In genomic region chr6:3370361-3371221, GRCh38 we compare ENCODE assay signal across 1 cellular context.
A peak's percentile ranks its signal among the peaks of the same experiment; 100 is the strongest.
TF ChIP-seq lines count a peak whose summit lies in the region.

No MANE protein-coding gene starts in this region.

TF ChIP-seq in K562, 482 proteins besides CTCF, POLR2A, EP300 and RAD21 (continued from another document):
- TF ChIP-seq PBX2 (CRISPR knock-in tag; IDR thresholded peaks at IDR 0.05; ENCODE audit: low read depth) (no peak), PBX2 (tag; conservative IDR thresholded peaks at IDR 0.05; ENCODE audit: low read depth) (peak; percentile 66), TCF7L2 (IDR thresholded peaks at IDR 0.05; ENCODE audit: low read depth, low read length) (no peak), CEBPB (tag; IDR thresholded peaks at IDR 0.05) (no peak), MBD2 (IDR thresholded peaks at IDR 0.05; ENCODE audit: borderline replicate concordance, low read depth) (no peak), SMAD2 (IDR thresholded peaks at IDR 0.05; ENCODE audit: low read depth, low read length) (no peak), MXI1 (IDR thresholded peaks at IDR 0.05; ENCODE audit: low read depth, low read length) (no peak), RNF219 (CRISPR knock-in tag; IDR thresholded peaks at IDR 0.05) (no peak), FOXJ2 (tag; IDR thresholded peaks at IDR 0.05) (peak; percentile 100), ZNF740 (CRISPR knock-in tag; IDR thresholded peaks at IDR 0.05) (0 out of 2 replicates have a peak, but pooled peaks have one; percentile 41), ZNF740 (tag; IDR thresholded peaks at IDR 0.05) (no peak), MITF (IDR thresholded peaks at IDR 0.05) (no peak), ZNF12 (CRISPR knock-in tag; IDR thresholded peaks at IDR 0.05) (no peak), ZNF830 (CRISPR knock-in tag; IDR thresholded peaks at IDR 0.05) (no peak), NR3C1 (CRISPR knock-in tag; IDR thresholded peaks at IDR 0.05) (no peak), FOXJ3 (CRISPR knock-in tag; IDR thresholded peaks at IDR 0.05) (peak; percentile 71; the same call in 1 of the 2 replicates), MEIS2 (IDR thresholded peaks at IDR 0.05; ENCODE audit: partially characterized antibody) (peak; percentile 26)
TF ChIP-seq in K562: peak in this region for 6.
